Comparison of ENCODE assay signal across 10 cellular contexts in genomic region chr5:38468202-38468656, GRCh38.
A peak's percentile ranks its signal among the peaks of the same experiment; 100 is the strongest.
DNase-seq lines count a peak whose midpoint lies in the region; ATAC-seq and TF ChIP-seq lines count a peak whose summit lies in the region.
"Had no signal": no experiment of that assay in that cellular context is flagged by ENCODE, and none has a peak within 500 bp of the region (broad histone marks: within the 10 kb centered on the region; RNA-seq: fewer than 3 reads in every experiment).

No MANE protein-coding gene starts in this region.

- H3K4me3 ChIP-seq in AG10803 (ENCODE audit: low read length) (no peak overlapping the region), fibroblast of the aortic adventitia (ENCODE audit: low read depth, low read length) (no peak overlapping the region), prostate gland (no peak overlapping the region)

- TF ChIP-seq CTCF in AG10803 (conservative IDR thresholded peaks at IDR 0.05; ENCODE audit: low read length) (no peak), fibroblast of the aortic adventitia (IDR thresholded peaks at IDR 0.05; ENCODE audit: insufficient read depth, low read length) (no peak), prostate gland (IDR thresholded peaks at IDR 0.05) (no peak), H9 (conservative IDR thresholded peaks at IDR 0.05) (no peak)

- H3K4me2 ChIP-seq in H9 (ENCODE audit: insufficient read depth, insufficient read length, low read length), result no peak overlapping the region

- H3K36me3 Mint-ChIP-seq in T-helper 17 cell (ENCODE audit: low read depth) (no peaks in the 10 kb centered on the region), H9 (ENCODE audit: insufficient read depth in 1 of 3, low read depth in 3 of 3) (no peaks in the 10 kb centered on the region; a peak in 1 of 7 replicates)
- H3K36me3 Mint-ChIP-seq: IgD-negative memory B cell had no signal

- H3K23ac ChIP-seq in H9 (ENCODE audit: insufficient read length, low read depth, low read length), result no peak overlapping the region

- H3K4me3 Mint-ChIP-seq in T-helper 17 cell (no peak overlapping the region), H9 (no peak overlapping the region)

- H3K27me3 Mint-ChIP-seq in T-helper 17 cell (peaks cover 27% of the 10 kb centered on the region), H9 (ENCODE audit: low read depth) (peaks cover 2% of the 10 kb centered on the region)

- H3K9me3 ChIP-seq in prostate gland, result no peaks in the 10 kb centered on the region
- H3K9me3 ChIP-seq in T-helper 17 cell (ENCODE audit: control insufficient read depth, low read length, poor library complexity, severe bottlenecking), result no peaks in the 10 kb centered on the region
- H3K9me3 ChIP-seq in H9 (ENCODE audit: control insufficient read depth, low read depth, low read length), result no peaks in the 10 kb centered on the region

- intact Hi-C loops in prostate gland (cut with DNase I), result loop anchor here (5.0 kb wide), 1 partner anchor 84 kb away; no protein-coding TSS in a partner anchor

- H3K14ac ChIP-seq in H9 (ENCODE audit: insufficient read depth, low read length), result no peak overlapping the region; the same call in 1 of the 2 replicates

- H3K4me1 ChIP-seq in prostate gland (replicated peaks) (no peaks in the 10 kb centered on the region), H9 (ENCODE audit: insufficient read depth, low read length) (no peaks in the 10 kb centered on the region)

- 59% methylated on average over 11 of the region's 11 CpGs for WGBS in prostate gland
- no CpG with 5 or more reads among the region's 11 CpGs for WGBS in H9 (ENCODE audit: extremely low coverage, insufficient read length, low lambda C conversion rate)

- H3K36me3 ChIP-seq in prostate gland, result no peaks in the 10 kb centered on the region

- ATAC-seq in GM19324 (IDR thresholded peaks at IDR 0.05; ENCODE audit: low FRiP score, unreplicated experiment) (no peak), T-helper 17 cell (no peak)

- no peak overlapping the region for H4K8ac ChIP-seq in H9 (replicated peaks; ENCODE audit: insufficient read length, low read depth, low read length)

- H4K5ac ChIP-seq in H9 (ENCODE audit: insufficient read length, low read depth, low read length), result no peak overlapping the region

- no peak overlapping the region for H4K91ac ChIP-seq in H9 (ENCODE audit: insufficient read length, low read depth, low read length)

- no peak overlapping the region for H2AFZ ChIP-seq in H9 (ENCODE audit: low read length)

- no peaks in the 10 kb centered on the region for H3K9me3 Mint-ChIP-seq in H9
- H3K9me3 Mint-ChIP-seq: IgD-negative memory B cell had no signal

- H3K79me2 ChIP-seq in H9 (ENCODE audit: insufficient read depth, low read length), result no peaks in the 10 kb centered on the region

- TF ChIP-seq POLR2A in prostate gland (IDR thresholded peaks at IDR 0.05), result no peak

- no peak overlapping the region for H2BK20ac ChIP-seq in H9 (ENCODE audit: low read depth, low read length, poor library complexity, severe bottlenecking)

- H3K27ac Mint-ChIP-seq in T-helper 17 cell (no peak overlapping the region), H9 (no peak overlapping the region; a peak in 1 of 7 replicates)
- H3K27ac Mint-ChIP-seq: IgD-negative memory B cell had no signal

- no peak overlapping the region for H2BK12ac ChIP-seq in H9 (ENCODE audit: insufficient read length, low read depth, low read length)

- H3K23me2 ChIP-seq in H9 (ENCODE audit: insufficient read length, low read depth, low read length, poor library complexity, severe bottlenecking), result no peaks in the 10 kb centered on the region

- H3K56ac ChIP-seq in H9 (ENCODE audit: insufficient read length, low read depth, low read length), result no peak overlapping the region

- no peak overlapping the region for H2BK5ac ChIP-seq in H9 (ENCODE audit: insufficient read length, low read length)

- H3K27ac ChIP-seq in prostate gland (peak overlapping the region; percentile 14 to 59), H9 (ENCODE audit: insufficient read length, low read depth, low read length) (no peak overlapping the region)

- H3K9ac ChIP-seq in H9 (ENCODE audit: extremely low read depth, insufficient read length, low read length), result no peak overlapping the region

- H3K27me3 ChIP-seq in prostate gland (replicated peaks; ENCODE audit: insufficient read depth) (no peaks in the 10 kb centered on the region), H9 (ENCODE audit: insufficient read depth, low read length) (no peaks in the 10 kb centered on the region)

- no peaks in the 10 kb centered on the region for H3K4me1 Mint-ChIP-seq in T-helper 17 cell
- peaks cover 18 to 26% of the 10 kb centered on the region in 2 experiments for H3K4me1 Mint-ChIP-seq in H9
- H3K4me1 Mint-ChIP-seq: IgD-negative memory B cell had no signal

- no peak overlapping the region for H2BK15ac ChIP-seq in H9 (ENCODE audit: low read depth, low read length)

- DNase-seq in AG10803 (ENCODE audit: low read depth) (peak; percentile 93), T1000 (lab: John Stamatoyannopoulos, UW) (peak; percentile 66), fibroblast of the aortic adventitia (ENCODE audit: low read depth) (peak; percentile 91), prostate gland (ENCODE audit: low spot score) (no peak), NK-92 (lab: John Stamatoyannopoulos, UW; ENCODE audit: unreplicated experiment) (no peak), T-helper 17 cell (no peak), H9 (no peak)
- DNase-seq: activated effector memory CD4-positive, alpha-beta T cell treated with anti-CD3 and anti-CD28 coated beads, Interleukin-2, amount 50 U/mL, for 16 hours had no signal

- H2BK120ac ChIP-seq in H9 (ENCODE audit: low read depth, low read length, poor library complexity, severe bottlenecking), result no peak overlapping the region

- no peaks in the 10 kb centered on the region for H3K79me1 ChIP-seq in H9 (ENCODE audit: insufficient read depth, low read depth, low read length, poor library complexity, severe bottlenecking)

- H3K18ac ChIP-seq in H9 (ENCODE audit: insufficient read length, low read depth, low read length), result no peak overlapping the region

- H4K20me1 ChIP-seq in H9 (ENCODE audit: control insufficient read depth, insufficient read depth, insufficient read length), result no peaks in the 10 kb centered on the region

- H3T11ph ChIP-seq in H9 (ENCODE audit: low read length), result no peak overlapping the region

- no peak overlapping the region for H3K4ac ChIP-seq in H9 (ENCODE audit: low read depth, low read length)

- no peak overlapping the region for H2AK5ac ChIP-seq in H9 (ENCODE audit: insufficient read length, low read length)

Comparison
In these comparisons a context has a peak if more than half of its experiments do, and no peak if none do; other contexts are left out.
1. DNase-seq: peak in AG10803 (single experiment), T1000 (single experiment) and fibroblast of the aortic adventitia (single experiment); none in prostate gland (single experiment), NK-92 (single experiment), T-helper 17 cell (0 of 3) and H9 (single experiment).